ENCODE assay signal across 15 cellular contexts in the genomic region with DNA sequence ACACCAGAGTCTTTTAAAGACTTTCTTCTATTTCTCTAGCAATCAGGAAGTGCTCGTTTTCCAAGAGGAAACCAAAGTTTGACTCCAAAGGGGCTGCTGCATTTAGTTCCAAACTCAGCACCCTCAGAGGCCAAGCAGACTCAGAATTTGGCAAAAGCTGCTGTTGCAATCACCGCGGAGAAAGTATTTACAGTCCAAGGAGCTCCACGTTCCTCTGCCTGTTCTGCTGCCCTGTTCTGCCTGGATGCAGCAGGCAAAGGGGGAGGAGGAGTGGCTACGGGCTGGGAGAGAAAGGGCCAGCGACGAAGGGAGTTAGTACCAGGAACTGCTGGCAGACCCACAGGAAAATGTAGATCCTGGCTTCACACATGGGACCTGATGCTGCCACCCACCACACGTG.
DNase-seq lines count a peak whose midpoint lies in the region; ATAC-seq and TF ChIP-seq lines count a peak whose summit lies in the region.
"Had no signal": no experiment of that assay in that cellular context is flagged by ENCODE, and none has a peak within 500 bp of the region (broad histone marks: within the 10 kb centered on the region; RNA-seq: fewer than 3 reads in every experiment).

No MANE protein-coding gene starts in this region.

- intact Hi-C loops in right cardiac atrium (cut with DNase I), result no loop called here

- no peaks in the 10 kb centered on the region for H3K9me3 ChIP-seq in right cardiac atrium (ENCODE audit: control insufficient read depth, low read length)
- H3K9me3 ChIP-seq: tibial nerve had no signal

- no peaks in the 10 kb centered on the region for H3K27me3 ChIP-seq in right cardiac atrium (ENCODE audit: control insufficient read depth, insufficient read depth)
- H3K27me3 ChIP-seq: tibial nerve had no signal

- in situ Hi-C loops in G401 (cut with HindIII; ENCODE audit: low sequenced_read_pairs), result no loop called here

- no peak overlapping the region for H3K27ac ChIP-seq in right cardiac atrium (ENCODE audit: low read length)

- H3K4me3 ChIP-seq in right cardiac atrium (ENCODE audit: low read length), result no peak overlapping the region
- H3K4me3 ChIP-seq: tibial nerve had no signal

- peak; percentile 6 for DNase-seq in G401 (ENCODE audit: low spot score)
- DNase-seq in astrocyte of the hippocampus (ENCODE audit: low read depth, low spot score), result peak; percentile 59
- peak; percentile 55 to 79 (median 74) for DNase-seq in right cardiac atrium
- peak; percentile 28 for DNase-seq in renal cortical epithelial cell (ENCODE audit: low read depth)
- no peak for DNase-seq in activated CD4-positive, alpha-beta T cell treated with anti-CD3 and anti-CD28 coated beads, Interleukin-2, amount 50 U/mL, for 48 hours
- DNase-seq in erythroblast (lab: John Stamatoyannopoulos, UW), result no peak
- DNase-seq: activated CD4-positive, alpha-beta T cell treated with anti-CD3 and anti-CD28 coated beads for 36 hours; NCI-H2107; NCI-H82; stimulated activated CD4-positive, alpha-beta T cell treated with anti-CD3 and anti-CD28 coated beads, Interleukin-4, amount 100 ng/mL, for 1 hour; T-helper 2 cell had no signal

- 22% methylated on average over 8 of the region's 8 CpGs for WGBS in right cardiac atrium

- ATAC-seq in right cardiac atrium (peak; percentile 89 to 90), HG02678 (IDR thresholded peaks at IDR 0.05; ENCODE audit: unreplicated experiment) (no peak), HG03439 (IDR thresholded peaks at IDR 0.05; ENCODE audit: unreplicated experiment) (no peak)
- ATAC-seq: activated CD4-positive, alpha-beta T cell treated with anti-CD3 and anti-CD28 coated beads for 36 hours; activated naive CD4-positive, alpha-beta T cell treated with anti-CD3 and anti-CD28 coated beads, Interleukin-2, amount 50 U/mL, for 72 hours had no signal

- no peak for TF ChIP-seq POLR2A in erythroblast (IDR thresholded peaks at IDR 0.05; ENCODE audit: low read length)

- peaks cover 4% of the 10 kb centered on the region for H3K4me1 ChIP-seq in right cardiac atrium (ENCODE audit: control insufficient read depth, insufficient read depth, low read length)

Comparison
In these comparisons a context has a peak if more than half of its experiments do, and no peak if none do; other contexts are left out.
1. DNase-seq: peak in G401 (single experiment), astrocyte of the hippocampus (single experiment), right cardiac atrium (3 of 3) and renal cortical epithelial cell (single experiment); none in activated CD4-positive, alpha-beta T cell treated with anti-CD3 and anti-CD28 coated beads, Interleukin-2, amount 50 U/mL, for 48 hours (0 of 2) and erythroblast (0 of 2).
2. ATAC-seq: peak in right cardiac atrium (2 of 2); none in HG02678 (single experiment) and HG03439 (single experiment).